ENCODE assay signal across 2 cellular contexts in the genomic region with DNA sequence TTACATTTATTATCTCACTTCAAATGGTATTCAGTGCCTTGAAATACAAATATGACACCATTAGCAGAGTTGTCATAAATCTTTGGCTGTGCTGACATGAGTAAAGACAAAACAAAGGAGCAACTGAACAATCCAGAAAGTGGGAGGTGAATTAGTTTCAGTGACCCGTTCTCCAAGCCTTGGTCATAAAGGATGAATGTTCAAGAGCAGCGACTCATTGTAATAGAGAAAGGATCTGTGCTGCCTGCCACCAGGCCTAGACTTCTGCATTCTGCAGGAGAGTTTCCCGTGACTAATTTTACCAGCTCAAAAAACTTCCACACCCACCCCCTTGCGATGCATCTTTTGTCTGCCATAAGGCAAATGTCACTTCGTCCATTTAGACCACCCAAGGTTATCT.
TF ChIP-seq lines count a peak whose summit lies in the region.

No MANE protein-coding gene starts in this region.

TF ChIP-seq in HEK293, 187 proteins besides CTCF, POLR2A, EP300 and RAD21 (continued from another document):
- TF ChIP-seq OSR2 (tag by site-specific recombination; IDR thresholded peaks at IDR 0.05): 0 out of 2 replicates have a peak, but pooled peaks have one; percentile 1
- TF ChIP-seq ZBTB7A (tag by site-specific recombination; IDR thresholded peaks at IDR 0.05; ENCODE audit: low read depth): no peak
- no peak for TF ChIP-seq GLIS1 (tag by site-specific recombination; IDR thresholded peaks at IDR 0.05)
- TF ChIP-seq, protein P1, sequence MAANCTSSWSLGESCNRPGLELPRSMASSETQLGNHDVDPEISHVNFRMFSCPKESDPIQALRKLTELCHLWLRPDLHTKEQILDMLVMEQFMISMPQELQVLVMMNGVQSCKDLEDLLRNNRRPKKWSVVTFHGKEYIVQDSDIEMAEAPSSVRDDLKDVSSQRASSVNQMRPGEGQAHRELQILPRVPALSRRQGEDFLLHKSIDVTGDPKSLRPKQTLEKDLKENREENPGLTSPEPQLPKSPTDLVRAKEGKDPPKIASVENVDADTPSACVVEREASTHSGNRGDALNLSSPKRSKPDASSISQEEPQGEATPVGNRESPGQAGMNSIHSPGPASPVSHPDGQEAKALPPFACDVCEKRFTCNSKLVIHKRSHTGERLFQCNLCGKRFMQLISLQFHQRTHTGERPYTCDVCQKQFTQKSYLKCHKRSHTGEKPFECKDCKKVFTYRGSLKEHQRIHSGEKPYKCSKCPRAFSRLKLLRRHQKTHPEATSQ (tag by site-specific recombination; IDR thresholded peaks at IDR 0.05): no peak
TF ChIP-seq in HEK293: peak in this region for 2.

TF ChIP-seq in WTC11, 78 proteins besides CTCF, POLR2A, EP300 and RAD21 (continued from another document):
- TF ChIP-seq PREB (CRISPR knock-in tag; IDR thresholded peaks at IDR 0.05; ENCODE audit: borderline replicate concordance) (no peak), RORB (CRISPR knock-in tag; IDR thresholded peaks at IDR 0.05) (no peak), ZNF138 (CRISPR knock-in tag; conservative IDR thresholded peaks at IDR 0.05) (no peak), ATF1 (CRISPR knock-in tag; IDR thresholded peaks at IDR 0.05) (no peak), SP1 (CRISPR knock-in tag; conservative IDR thresholded peaks at IDR 0.05) (no peak), SMAD3 (CRISPR knock-in tag; IDR thresholded peaks at IDR 0.05; ENCODE audit: borderline replicate concordance) (no peak), ZNF512 (CRISPR knock-in tag; IDR thresholded peaks at IDR 0.05; ENCODE audit: borderline replicate concordance) (no peak), OVOL2 (CRISPR knock-in tag; IDR thresholded peaks at IDR 0.05; ENCODE audit: borderline replicate concordance) (no peak)
